In genomic region chr16:73093146-73094144, GRCh38 we compare ENCODE assay signal across 19 cellular contexts. TPM values are rescaled to one million over a fixed set of nuclear protein-coding genes. Genes with fewer than 3 reads are reported as not detected.
A peak's percentile ranks its signal among the peaks of the same experiment; 100 is the strongest.
DNase-seq lines count a peak whose midpoint lies in the region; ATAC-seq, FAIRE-seq and TF ChIP-seq lines count a peak whose summit lies in the region.
"Had no signal": no experiment of that assay in that cellular context is flagged by ENCODE, and none has a peak within 500 bp of the region (broad histone marks: within the 10 kb centered on the region; RNA-seq: fewer than 3 reads in every experiment).

No MANE protein-coding gene starts in this region.

- H3K56ac ChIP-seq in H9 (ENCODE audit: insufficient read length, low read depth, low read length) = no peak overlapping the region

- whole genome bisulfite sequencing in H9 (ENCODE audit: extremely low coverage, insufficient read length, low lambda C conversion rate) = no CpG with 5 or more reads among the region's 32 CpGs

- TF ChIP-seq POLR2A in endothelial cell of umbilical vein (IDR thresholded peaks at IDR 0.05; ENCODE audit: low read depth, low read length) = no peak

- H4K20me1 ChIP-seq in endothelial cell of umbilical vein (replicated peaks; ENCODE audit: control insufficient read depth, extremely low read depth, insufficient read depth, low read length) = no peaks in the 10 kb centered on the region
- no peaks in the 10 kb centered on the region for H4K20me1 ChIP-seq in H9 (ENCODE audit: control insufficient read depth, insufficient read depth, insufficient read length)

- H3K9me1 ChIP-seq in endothelial cell of umbilical vein (replicated peaks; ENCODE audit: control insufficient read depth, extremely low read depth, insufficient read depth, low read length) = no peaks in the 10 kb centered on the region

- dilution Hi-C loops in endothelial cell of umbilical vein (cut with MboI; ENCODE audit: extremely low pct_ligation_motif_present, low sequenced_read_pairs) = no loop called here

- no peaks in the 10 kb centered on the region for H3K79me1 ChIP-seq in H9 (ENCODE audit: insufficient read depth, low read depth, low read length, poor library complexity, severe bottlenecking)

- H3K4me2 ChIP-seq in endothelial cell of umbilical vein (ENCODE audit: insufficient read depth, low read length) (peak overlapping the region; percentile 53), H9 (ENCODE audit: insufficient read depth, insufficient read length, low read length) (no peak overlapping the region)

- H4K5ac ChIP-seq in H9 (ENCODE audit: insufficient read length, low read depth, low read length) = no peak overlapping the region

- H3K4me1 ChIP-seq in BE2C (peaks cover 24% of the 10 kb centered on the region), SJSA1 (replicated peaks) (peaks cover 12% of the 10 kb centered on the region), endothelial cell of umbilical vein (ENCODE audit: control insufficient read depth, extremely low read depth, insufficient read depth, low read length) (peaks cover 27% of the 10 kb centered on the region), H9 (ENCODE audit: insufficient read depth, low read length) (no peaks in the 10 kb centered on the region)

- H3K9me3 Mint-ChIP-seq in neural crest cell (peaks cover 3% of the 10 kb centered on the region), H9 (no peaks in the 10 kb centered on the region)

- H3T11ph ChIP-seq in H9 (ENCODE audit: low read length) = no peak overlapping the region

- H3K36me3 Mint-ChIP-seq in neural crest cell (ENCODE audit: low read depth) (no peaks in the 10 kb centered on the region), H9 (ENCODE audit: insufficient read depth in 1 of 3, low read depth in 3 of 3) (no peaks in the 10 kb centered on the region)
- H3K36me3 Mint-ChIP-seq: activated CD8-positive, alpha-beta memory T cell treated with anti-CD3 and anti-CD28 coated beads, Interleukin-2, amount 10 ng/mL, durations not matched to agents 7 days and 5 days had no signal

- no TSS peak for BruUV-seq in endothelial cell of umbilical vein (replicated peaks; lab: Mats Ljungman, UMichigan)

- H3K4ac ChIP-seq in H9 (ENCODE audit: low read depth, low read length) = no peak overlapping the region

- peak overlapping the region; percentile 63 for H3K4me3 Mint-ChIP-seq in neural crest cell
- no peak overlapping the region for H3K4me3 Mint-ChIP-seq in H9
- H3K4me3 Mint-ChIP-seq: activated CD8-positive, alpha-beta memory T cell treated with anti-CD3 and anti-CD28 coated beads, Interleukin-2, amount 10 ng/mL, durations not matched to agents 7 days and 5 days had no signal

- H3K27ac ChIP-seq in SJSA1 (no peak overlapping the region), endothelial cell of umbilical vein (ENCODE audit: insufficient read depth, low read depth, low read length) (peak overlapping the region; percentile 46), H9 (ENCODE audit: insufficient read length, low read depth, low read length) (no peak overlapping the region)
- H3K27ac ChIP-seq: cardiac muscle cell, skin epidermis, VCaP had no signal

- H3K79me2 ChIP-seq in endothelial cell of umbilical vein (ENCODE audit: control insufficient read depth, insufficient read depth, low read length) (no peaks in the 10 kb centered on the region), H9 (ENCODE audit: insufficient read depth, low read length) (no peaks in the 10 kb centered on the region)

- H3K14ac ChIP-seq in H9 (ENCODE audit: insufficient read depth, low read length) = no peak overlapping the region

- intact Hi-C loops in endothelial cell of umbilical vein (cut with micrococcal nuclease) = loop anchor here (1.0 to 2.0 kb wide), 2 partner anchors 25 to 29 kb away; no protein-coding TSS in a partner anchor

- H3K9ac ChIP-seq in endothelial cell of umbilical vein (replicated peaks; ENCODE audit: extremely low read depth, insufficient read depth, low read length) (peak overlapping the region; percentile 43), H9 (ENCODE audit: extremely low read depth, insufficient read length, low read length) (no peak overlapping the region)

- no peak overlapping the region for H2BK120ac ChIP-seq in H9 (ENCODE audit: low read depth, low read length, poor library complexity, severe bottlenecking)

- no peak overlapping the region for H4K8ac ChIP-seq in H9 (replicated peaks; ENCODE audit: insufficient read length, low read depth, low read length)

- H3K27me3 Mint-ChIP-seq in neural crest cell (ENCODE audit: low read depth) (no peaks in the 10 kb centered on the region), H9 (ENCODE audit: low read depth) (peaks cover 17% of the 10 kb centered on the region)
- H3K27me3 Mint-ChIP-seq: activated CD8-positive, alpha-beta memory T cell treated with anti-CD3 and anti-CD28 coated beads, Interleukin-2, amount 10 ng/mL, durations not matched to agents 7 days and 5 days had no signal

- no peak overlapping the region for H2AK5ac ChIP-seq in H9 (ENCODE audit: insufficient read length, low read length)

- no peak overlapping the region for H2BK5ac ChIP-seq in H9 (ENCODE audit: insufficient read length, low read length)

- peak; percentile 82 for FAIRE-seq in endothelial cell of umbilical vein (lab: Jason Lieb, UNC)
- FAIRE-seq: H54 had no signal

- no peak overlapping the region for H2BK15ac ChIP-seq in H9 (ENCODE audit: low read depth, low read length)

- H3K4me1 Mint-ChIP-seq in neural crest cell = peaks cover 53% of the 10 kb centered on the region
- H3K4me1 Mint-ChIP-seq in H9 = peaks cover 0 to 5% of the 10 kb centered on the region in 2 experiments; a peak in 1 of 4 replicates
- H3K4me1 Mint-ChIP-seq: activated CD8-positive, alpha-beta memory T cell treated with anti-CD3 and anti-CD28 coated beads, Interleukin-2, amount 10 ng/mL, durations not matched to agents 7 days and 5 days had no signal

- peak overlapping the region; percentile 86 for H3K27ac Mint-ChIP-seq in neural crest cell (ENCODE audit: unreplicated experiment)
- H3K27ac Mint-ChIP-seq in H9 = no peak overlapping the region
- H3K27ac Mint-ChIP-seq: activated CD8-positive, alpha-beta memory T cell treated with anti-CD3 and anti-CD28 coated beads, Interleukin-2, amount 10 ng/mL, durations not matched to agents 7 days and 5 days had no signal

- POLR2A ChIA-PET in endothelial cell of umbilical vein (lab: Charles Lee) = no interaction called here

- no peak overlapping the region for H3K23ac ChIP-seq in H9 (ENCODE audit: insufficient read length, low read depth, low read length)

- TF ChIP-seq CTCF in BE2C (IDR thresholded peaks at IDR 0.05; ENCODE audit: low read depth, low read length) = no peak
- no peak for TF ChIP-seq CTCF in endothelial cell of umbilical vein (IDR thresholded peaks at IDR 0.05; ENCODE audit: extremely low read depth in 1 of 2, insufficient read depth in 1 of 2, low read depth in 1 of 2, low read length in 2 of 2)
- TF ChIP-seq CTCF in neural crest cell (conservative IDR thresholded peaks at IDR 0.05) = no peak
- no peak for TF ChIP-seq CTCF in H9 (conservative IDR thresholded peaks at IDR 0.05)

- H2BK20ac ChIP-seq in H9 (ENCODE audit: low read depth, low read length, poor library complexity, severe bottlenecking) = no peak overlapping the region

- H3K27me3 ChIP-seq in BE2C (no peaks in the 10 kb centered on the region), SJSA1 (replicated peaks) (no peaks in the 10 kb centered on the region), endothelial cell of umbilical vein (ENCODE audit: control insufficient read depth in 2 of 2, insufficient read depth in 2 of 2, low read length in 2 of 2) (no peaks in the 10 kb centered on the region), H9 (ENCODE audit: insufficient read depth, low read length) (no peaks in the 10 kb centered on the region)
- H3K27me3 ChIP-seq: cardiac muscle cell had no signal

- H3K9me3 ChIP-seq in BE2C (no peaks in the 10 kb centered on the region), SJSA1 (replicated peaks) (no peaks in the 10 kb centered on the region), endothelial cell of umbilical vein (replicated peaks; ENCODE audit: control insufficient read depth, insufficient read depth, low read length) (no peaks in the 10 kb centered on the region), H9 (ENCODE audit: control insufficient read depth, low read depth, low read length) (no peaks in the 10 kb centered on the region)

- H3K36me3 ChIP-seq in BE2C (no peaks in the 10 kb centered on the region), SJSA1 (no peaks in the 10 kb centered on the region), endothelial cell of umbilical vein (ENCODE audit: control insufficient read depth in 2 of 2, extremely low read depth in 1 of 2, insufficient read depth in 2 of 2, low read length in 2 of 2) (no peaks in the 10 kb centered on the region)
- H3K36me3 ChIP-seq: cardiac muscle cell had no signal

- no peaks in the 10 kb centered on the region for H3K23me2 ChIP-seq in H9 (ENCODE audit: insufficient read length, low read depth, low read length, poor library complexity, severe bottlenecking)

- peak overlapping the region; percentile 83 for H2AFZ ChIP-seq in endothelial cell of umbilical vein (ENCODE audit: low read depth, low read length)
- no peak overlapping the region for H2AFZ ChIP-seq in H9 (ENCODE audit: low read length)

- peak; percentile 54 for DNase-seq in BE2C
- peak; percentile 56 for DNase-seq in SJSA1 (ENCODE audit: low read depth in 1 of 2, low spot score in 2 of 2)
- peak; percentile 87 for DNase-seq in endothelial cell of umbilical vein (ENCODE audit: low read depth, low spot score)
- DNase-seq in neural crest cell (ENCODE audit: low read depth, low spot score) = no peak
- no peak for DNase-seq in OCI-M1 (lab: John Stamatoyannopoulos, UW)
- no peak for DNase-seq in H9
- no peak for DNase-seq in stimulated activated CD4-positive, alpha-beta T cell treated with anti-CD3 and anti-CD28 coated beads, Interleukin-4, amount 100 ng/mL, for 24 hours
- DNase-seq: activated CD8-positive, alpha-beta memory T cell treated with anti-CD3 and anti-CD28 coated beads, Interleukin-2, amount 10 ng/mL, durations not matched to agents 7 days and 5 days; activated naive CD4-positive, alpha-beta T cell; DMS153; mammary epithelial cell; NCI-H1436; stimulated activated naive CD4-positive, alpha-beta T cell treated with Interleukin-2 at 50 U/mL for 16 hours; SW 1271 had no signal

- no peak overlapping the region for H4K91ac ChIP-seq in H9 (ENCODE audit: insufficient read length, low read depth, low read length)

- ATAC-seq in GM18519 (IDR thresholded peaks at IDR 0.05; ENCODE audit: low FRiP score, unreplicated experiment) = no peak
- ATAC-seq: activated CD8-positive, alpha-beta memory T cell treated with anti-CD3 and anti-CD28 coated beads, Interleukin-2, amount 10 ng/mL, durations not matched to agents 7 days and 5 days had no signal

- H3K4me3 ChIP-seq in BE2C (ENCODE audit: low read depth, low read length) (peak overlapping the region; percentile 18), SJSA1 (no peak overlapping the region), endothelial cell of umbilical vein (replicated peaks in 1 of 3; ENCODE audit: insufficient read depth in 1 of 3, low read depth in 1 of 3, low read length in 3 of 3) (no peak overlapping the region)
- H3K4me3 ChIP-seq: cardiac muscle cell, skin epidermis had no signal

- CTCF ChIA-PET in endothelial cell of umbilical vein (lab: Charles Lee) = interaction anchor here (0.9 to 1.4 kb wide), 5 partner anchors 9 to 261 kb away, joined by 3 to 6 read pairs (median 4); no protein-coding TSS in a partner anchor

- no peak overlapping the region for H2BK12ac ChIP-seq in H9 (ENCODE audit: insufficient read length, low read depth, low read length)

- no peak overlapping the region for H3K18ac ChIP-seq in H9 (ENCODE audit: insufficient read length, low read depth, low read length)

RNA-seq across cellular contexts. Expression of gene ZFHX3, which starts 45.5 kb away (rescaled TPM):
- 14.5 TPM for polyA plus RNA-seq in BE2C (2012; ENCODE audit: insufficient read depth, insufficient read length, low read depth)
- 2.1 and 2.3 TPM in 2 replicates for total RNA-seq in SJSA1 (2014; rRNA removed; shearing (Covaris generic))
- total RNA-seq in endothelial cell of umbilical vein = 17.7 and 18.8 TPM in 2 replicates
- 3.0 and 3.7 TPM in 2 replicates for polyA plus RNA-seq in endothelial cell of umbilical vein
- polyA plus RNA-seq in endothelial cell of umbilical vein (2011; cell fraction: cytosol; rRNA removed) = 4.4 and 4.7 TPM in 2 replicates
- polyA plus RNA-seq in endothelial cell of umbilical vein (2011; cell fraction: nucleus; rRNA removed) = 10.3 and 10.5 TPM in 2 replicates
- 7.6 and 7.8 TPM in 2 replicates for polyA plus RNA-seq in endothelial cell of umbilical vein (2012)
- 14.8 and 14.9 TPM in 2 replicates for polyA minus RNA-seq in endothelial cell of umbilical vein
- polyA minus RNA-seq in endothelial cell of umbilical vein (2011; cell fraction: cytosol; rRNA and poly(A)+ RNA removed) = 11.3 TPM
- polyA minus RNA-seq in endothelial cell of umbilical vein (2011; cell fraction: nucleus; rRNA and poly(A)+ RNA removed) = 24.3 and 25.1 TPM in 2 replicates
- 40.1 and 46.0 TPM in 2 replicates for total RNA-seq in neural crest cell
- 1.1 and 1.5 TPM in 2 replicates for total RNA-seq in H9 (2021)

Comparison
In these comparisons a context has a peak if more than half of its experiments do, and no peak if none do; other contexts are left out.
1. DNase-seq: peak in BE2C (single experiment), SJSA1 (2 of 2) and endothelial cell of umbilical vein (single experiment); none in neural crest cell (single experiment), OCI-M1 (single experiment), H9 (single experiment) and stimulated activated CD4-positive, alpha-beta T cell treated with anti-CD3 and anti-CD28 coated beads, Interleukin-4, amount 100 ng/mL, for 24 hours (single experiment).